In the genomic region with DNA sequence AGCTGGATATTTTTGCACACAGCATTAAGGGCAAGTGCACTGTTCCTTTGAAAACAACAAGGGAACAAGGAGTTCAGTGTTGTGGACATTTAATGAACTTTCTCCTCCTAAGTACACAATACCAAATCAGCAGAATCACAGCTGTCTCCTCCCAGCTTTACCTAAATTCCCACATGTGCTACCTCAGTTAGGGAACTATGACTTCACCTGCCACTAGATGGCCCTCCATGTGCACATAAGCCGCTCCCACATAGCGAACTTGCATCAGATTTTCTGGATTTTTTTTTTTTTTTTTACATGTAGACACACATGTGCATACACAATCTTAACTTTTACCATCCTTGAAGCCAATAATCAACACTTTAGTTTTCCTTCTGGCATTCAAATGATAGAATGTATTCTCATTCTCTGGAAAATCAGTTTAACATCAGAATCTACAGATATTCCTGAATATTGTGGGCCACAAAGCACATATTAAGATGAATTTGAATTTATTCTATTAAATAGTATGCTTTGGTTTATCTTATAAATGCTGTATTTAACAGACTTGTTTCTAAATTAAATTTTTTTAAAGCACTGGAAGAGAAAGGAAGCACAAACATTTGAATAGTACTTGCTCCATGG, we compare ENCODE assay signal across 9 cellular contexts.
DNase-seq lines count a peak whose midpoint lies in the region; ATAC-seq, FAIRE-seq and TF ChIP-seq lines count a peak whose summit lies in the region.
"Had no signal": no experiment of that assay in that cellular context is flagged by ENCODE, and none has a peak within 500 bp of the region (broad histone marks: within the 10 kb centered on the region; RNA-seq: fewer than 3 reads in every experiment).

No MANE protein-coding gene starts in this region.

- peak; percentile 94 for TF ChIP-seq CTCF in D721Med (IDR thresholded peaks at IDR 0.05; ENCODE audit: insufficient read depth, missing control alignments)
- TF ChIP-seq CTCF in HFF-Myc (IDR thresholded peaks at IDR 0.05; ENCODE audit: low read depth, low read length, missing control alignments) = peak; percentile 78

- H3K79me1 ChIP-seq in mesendoderm (ENCODE audit: low read length) = no peaks in the 10 kb centered on the region

- H3K23ac ChIP-seq in mesendoderm (ENCODE audit: low read length) = no peak overlapping the region

- no CpG with 5 or more reads among the region's 2 CpGs for WGBS in mesendoderm (ENCODE audit: extremely low coverage, insufficient coverage, low lambda C conversion rate)

- H4K5ac ChIP-seq in mesendoderm (ENCODE audit: low read length) = no peak overlapping the region

- no peak for FAIRE-seq in D721Med (lab: Jason Lieb, UNC)

- H2BK120ac ChIP-seq in mesendoderm (ENCODE audit: low read depth, low read length) = no peak overlapping the region

- no peak overlapping the region for H3K4me3 Mint-ChIP-seq in effector memory CD8-positive, alpha-beta T cell
- H3K4me3 Mint-ChIP-seq: stimulated activated naive CD8-positive, alpha-beta T cell treated with anti-CD3 and anti-CD28 coated beads, Interleukin-15, Interleukin-2, amounts not matched to agents 100 ng/mL and 50 ng/mL, for 24 hours had no signal

- H3K27me3 Mint-ChIP-seq in effector memory CD8-positive, alpha-beta T cell = peaks cover 8 to 21% of the 10 kb centered on the region in 2 donors

- H3K4ac ChIP-seq in mesendoderm (ENCODE audit: low read depth, low read length) = no peak overlapping the region

- H3K9me3 Mint-ChIP-seq in effector memory CD8-positive, alpha-beta T cell = no peaks in the 10 kb centered on the region
- H3K9me3 Mint-ChIP-seq: stimulated activated naive CD8-positive, alpha-beta T cell treated with anti-CD3 and anti-CD28 coated beads, Interleukin-15, Interleukin-2, amounts not matched to agents 100 ng/mL and 50 ng/mL, for 24 hours had no signal

- no peaks in the 10 kb centered on the region for H3K4me1 Mint-ChIP-seq in effector memory CD8-positive, alpha-beta T cell (ENCODE audit: low read depth in 2 of 2)

- no peaks in the 10 kb centered on the region for H3K79me2 ChIP-seq in mesendoderm (ENCODE audit: control insufficient read depth, insufficient read depth, low read length)

- H3K27ac Mint-ChIP-seq in effector memory CD8-positive, alpha-beta T cell = no peak overlapping the region
- H3K27ac Mint-ChIP-seq: stimulated activated naive CD8-positive, alpha-beta T cell treated with anti-CD3 and anti-CD28 coated beads, Interleukin-15, Interleukin-2, amounts not matched to agents 100 ng/mL and 50 ng/mL, for 24 hours had no signal

- H3K27ac ChIP-seq in mesendoderm (ENCODE audit: low read depth, low read length) = no peak overlapping the region
- peak overlapping the region; percentile 32 for H3K27ac ChIP-seq in subcutaneous abdominal adipose tissue (ENCODE audit: low read depth, low read length)

- no peak overlapping the region for H3K56ac ChIP-seq in mesendoderm (ENCODE audit: low read length)

- no peak overlapping the region for H2AK5ac ChIP-seq in mesendoderm (ENCODE audit: low read length)

- H3K27me3 ChIP-seq in mesendoderm (ENCODE audit: insufficient read depth, low read length, poor library complexity) = no peaks in the 10 kb centered on the region
- H3K27me3 ChIP-seq in subcutaneous abdominal adipose tissue (ENCODE audit: control insufficient read depth in 5 of 5, insufficient read depth in 4 of 5, low read length in 5 of 5) = no peaks in the 10 kb centered on the region

- no peak overlapping the region for H3K18ac ChIP-seq in mesendoderm (ENCODE audit: low read length)

- no peak overlapping the region for H4K8ac ChIP-seq in mesendoderm (ENCODE audit: low read depth, low read length)

- H3K4me1 ChIP-seq in mesendoderm (ENCODE audit: control insufficient read depth, low read depth, low read length) (peaks cover 2% of the 10 kb centered on the region), subcutaneous abdominal adipose tissue (ENCODE audit: control insufficient read depth in 5 of 5, insufficient read depth in 5 of 5, low read length in 5 of 5) (peaks cover 7 to 58% (median 27%) of the 10 kb centered on the region in 5 donors)

- ATAC-seq in effector memory CD8-positive, alpha-beta T cell (replicated peaks) = peak; percentile 54

- no peaks in the 10 kb centered on the region for H3K9me3 ChIP-seq in subcutaneous abdominal adipose tissue (ENCODE audit: control insufficient read depth in 5 of 5, low read length in 5 of 5)

- H3K36me3 ChIP-seq in mesendoderm (ENCODE audit: control insufficient read depth, insufficient read depth, low read length) = no peaks in the 10 kb centered on the region
- H3K36me3 ChIP-seq in subcutaneous abdominal adipose tissue (ENCODE audit: control insufficient read depth in 5 of 5, insufficient read depth in 5 of 5, low read length in 5 of 5) = peaks cover 0 to 11% (median 4%) of the 10 kb centered on the region in 5 donors

- H3K4me3 ChIP-seq in HFF-Myc (replicated peaks; ENCODE audit: low read depth, low read length) (no peak overlapping the region), mesendoderm (ENCODE audit: low read length) (no peak overlapping the region), subcutaneous abdominal adipose tissue (ENCODE audit: low read depth in 1 of 5, low read length in 5 of 5) (no peak overlapping the region)

- no peak overlapping the region for H3K4me2 ChIP-seq in mesendoderm (ENCODE audit: low read length)

- H2BK15ac ChIP-seq in mesendoderm (replicated peaks; ENCODE audit: low read depth) = no peak overlapping the region

- DNase-seq in D721Med (ENCODE audit: insufficient read length, low spot score) (peak; percentile 15), HFF-Myc (ENCODE audit: extremely low read depth, low read depth) (peak; percentile 69), NCI-H510A treated with DMSO at 0.1 percent for 48 hours (lab: John Stamatoyannopoulos, UW) (peak; percentile 67), mesendoderm (peak; percentile 81), OCI-M2 (lab: John Stamatoyannopoulos, UW; ENCODE audit: unreplicated experiment) (no peak)
- DNase-seq in activated CD4-positive, alpha-beta T cell treated with anti-CD3 and anti-CD28 coated beads for 48 hours = peak; percentile 73
- peak; percentile 17 to 30 (median 28) for DNase-seq in effector memory CD8-positive, alpha-beta T cell

- no peak overlapping the region for H3K9ac ChIP-seq in mesendoderm (ENCODE audit: low read length)
- no peak overlapping the region for H3K9ac ChIP-seq in subcutaneous abdominal adipose tissue (ENCODE audit: low read length in 5 of 5)

- H2BK5ac ChIP-seq in mesendoderm (ENCODE audit: low read length) = no peak overlapping the region

- H3K36me3 Mint-ChIP-seq in effector memory CD8-positive, alpha-beta T cell (ENCODE audit: insufficient read depth) = no peaks in the 10 kb centered on the region
